ENCODE assay signal across 8 cellular contexts in the genomic region with DNA sequence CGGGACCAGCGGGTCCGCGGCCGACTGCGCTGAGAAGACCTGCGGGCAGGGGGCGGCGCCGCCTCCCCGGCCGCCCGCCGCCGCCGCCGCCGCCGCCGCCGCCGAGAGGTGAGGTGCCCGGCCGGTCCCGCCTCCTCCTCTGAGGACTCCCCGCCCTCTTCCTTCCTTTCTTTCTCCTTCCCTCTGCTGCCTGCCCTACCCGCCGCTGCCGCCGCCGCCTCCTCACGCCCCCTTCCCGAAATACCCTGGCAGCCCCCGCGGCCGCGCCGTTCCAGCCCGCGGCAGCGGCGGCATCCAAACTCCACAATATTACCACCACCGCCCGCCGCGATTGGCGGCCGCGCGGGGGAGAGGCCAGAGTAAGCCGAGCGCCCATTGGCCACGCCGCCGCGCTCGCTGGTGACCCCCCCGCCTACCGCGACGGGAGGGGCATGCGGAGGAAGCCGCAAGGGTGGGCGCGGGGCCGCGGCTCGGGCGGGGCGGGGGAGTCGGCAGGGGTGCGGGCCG.
DNase-seq lines count a peak whose midpoint lies in the region; ATAC-seq, FAIRE-seq and TF ChIP-seq lines count a peak whose summit lies in the region.

No MANE protein-coding gene starts in this region.

- H3K9me3 ChIP-seq in adrenal gland (replicated peaks in 1 of 3): no peaks in the 10 kb centered on the region
- H3K9me3 ChIP-seq in upper lobe of left lung: no peaks in the 10 kb centered on the region

- intact Hi-C loops in adrenal gland (cut with DNase I) (no loop called here), left cardiac atrium (cut with DNase I) (loop anchor here in 1 of 2 donors (5.0 to 10.0 kb wide), 2 partner anchors 95 to 398 kb away; no protein-coding TSS in a partner anchor)

- H3K9me3 Mint-ChIP-seq in progenitor cell of endocrine pancreas (ENCODE audit: low read depth): no peaks in the 10 kb centered on the region

- H3K27me3 ChIP-seq in adrenal gland: no peaks in the 10 kb centered on the region
- no peaks in the 10 kb centered on the region for H3K27me3 ChIP-seq in upper lobe of left lung

- 0 to 5% (median 1%) methylated on average over 8 to 72 of the region's 73 CpGs for WGBS in adrenal gland, 4 donors
- 0 to 1% methylated on average over 37 of the region's 73 CpGs for WGBS in upper lobe of left lung, 2 donors

- no peaks in the 10 kb centered on the region for H3K27me3 Mint-ChIP-seq in progenitor cell of endocrine pancreas

- peak overlapping the region; percentile 96 for H3K27ac Mint-ChIP-seq in progenitor cell of endocrine pancreas

- TF ChIP-seq EP300 in upper lobe of left lung (IDR thresholded peaks at IDR 0.05): no peak

- peak; percentile 75 for FAIRE-seq in GM12891 (lab: Jason Lieb, UNC)

- peak in 1 of 6 experiments; percentile 26 for TF ChIP-seq CTCF in adrenal gland (IDR thresholded peaks at IDR 0.05)
- TF ChIP-seq CTCF in progenitor cell of endocrine pancreas (IDR thresholded peaks at IDR 0.05; ENCODE audit: unreplicated experiment): no peak
- TF ChIP-seq CTCF in upper lobe of left lung (IDR thresholded peaks at IDR 0.05): peak in 1 of 6 experiments; percentile 25

- H3K27ac ChIP-seq in adrenal gland (peak overlapping the region in 3 of 5 donors; percentile 54 to 78 (median 60)), upper lobe of left lung (peak overlapping the region; percentile 79 to 87 (median 82))

- ATAC-seq in HG02623 (IDR thresholded peaks at IDR 0.05; ENCODE audit: unreplicated experiment) (peak; percentile 76), left cardiac atrium (peak; percentile 94 to 98), upper lobe of left lung (ENCODE audit: low FRiP score in 2 of 2) (peak; percentile 93 to 97)

- peaks cover 0 to 18% of the 10 kb centered on the region in 2 donors for H3K4me1 ChIP-seq in adrenal gland (replicated peaks in 1 of 2)
- H3K4me1 ChIP-seq in upper lobe of left lung: peaks cover 3 to 23% (median 10%) of the 10 kb centered on the region in 4 donors

- peaks cover 38% of the 10 kb centered on the region for H3K4me1 Mint-ChIP-seq in progenitor cell of endocrine pancreas (ENCODE audit: low read depth)

- H3K36me3 Mint-ChIP-seq in progenitor cell of endocrine pancreas (ENCODE audit: insufficient read depth): peaks cover 8% of the 10 kb centered on the region

- peak overlapping the region; percentile 60 to 98 (median 84) for H3K4me3 ChIP-seq in adrenal gland
- peak overlapping the region; percentile 76 to 96 (median 84) for H3K4me3 ChIP-seq in upper lobe of left lung

- DNase-seq in GM12891 (ENCODE audit: insufficient read length, low spot score) (peak; percentile 75), NCI-H1092 treated with DMSO at 0.1 percent for 48 hours (lab: John Stamatoyannopoulos, UW) (peak; percentile 74), SW480 (ENCODE audit: low spot score) (peak; percentile 78), adrenal gland (peak; percentile 72 to 86 (median 82)), left cardiac atrium (peak; percentile 86), progenitor cell of endocrine pancreas (ENCODE audit: low spot score, unreplicated experiment) (peak; percentile 77), upper lobe of left lung (peak; percentile 89 to 97)

- TF ChIP-seq POLR2A in GM12891 (IDR thresholded peaks at IDR 0.05; ENCODE audit: low read depth, low read length) (no peak), adrenal gland (IDR thresholded peaks at IDR 0.05) (peak; percentile 26 to 61), upper lobe of left lung (IDR thresholded peaks at IDR 0.05) (peak in 1 of 4 donors; percentile 57)

- H3K36me3 ChIP-seq in adrenal gland (replicated peaks in 1 of 2) (no peaks in the 10 kb centered on the region), upper lobe of left lung (no peaks in the 10 kb centered on the region)

- H3K4me3 Mint-ChIP-seq in progenitor cell of endocrine pancreas (ENCODE audit: low read depth): peak overlapping the region; percentile 83

TF ChIP-seq in GM12891, 5 proteins besides CTCF, POLR2A, EP300 and RAD21:
- TF ChIP-seq SPI1 (IDR thresholded peaks at IDR 0.05; ENCODE audit: low read depth, low read length): no peak
- TF ChIP-seq PAX5 (IDR thresholded peaks at IDR 0.05; ENCODE audit: insufficient read depth, low read length, severe bottlenecking): no peak
- TF ChIP-seq TAF1 (IDR thresholded peaks at IDR 0.05; ENCODE audit: low read depth, low read length): no peak
- TF ChIP-seq POU2F2 (IDR thresholded peaks at IDR 0.05; ENCODE audit: low read depth, low read length): no peak
- TF ChIP-seq POLR2AphosphoS5 (IDR thresholded peaks at IDR 0.05; ENCODE audit: low read depth, low read length): no peak
TF ChIP-seq in GM12891: peak in this region for 0.

Comparison
In these comparisons a context has a peak if more than half of its experiments do, and no peak if none do; other contexts are left out.
1. Peak in every context shown above with its lines: DNase-seq, ATAC-seq, H3K4me3 ChIP-seq and H3K27ac ChIP-seq.